Comparison of ENCODE assay signal across 1 cellular context in genomic region chr15:63600001-63600645, GRCh38.
TF ChIP-seq lines count a peak whose summit lies in the region.

No MANE protein-coding gene starts in this region.

TF ChIP-seq in HepG2, 621 proteins besides CTCF, POLR2A, EP300 and RAD21 (continued from another document):
- TF ChIP-seq TSC22D2 (CRISPR knock-in tag; IDR thresholded peaks at IDR 0.05; ENCODE audit: borderline replicate concordance), result no peak
- TF ChIP-seq RERE (CRISPR knock-in tag; IDR thresholded peaks at IDR 0.05; ENCODE audit: low read depth), result no peak
